In the genomic region with DNA sequence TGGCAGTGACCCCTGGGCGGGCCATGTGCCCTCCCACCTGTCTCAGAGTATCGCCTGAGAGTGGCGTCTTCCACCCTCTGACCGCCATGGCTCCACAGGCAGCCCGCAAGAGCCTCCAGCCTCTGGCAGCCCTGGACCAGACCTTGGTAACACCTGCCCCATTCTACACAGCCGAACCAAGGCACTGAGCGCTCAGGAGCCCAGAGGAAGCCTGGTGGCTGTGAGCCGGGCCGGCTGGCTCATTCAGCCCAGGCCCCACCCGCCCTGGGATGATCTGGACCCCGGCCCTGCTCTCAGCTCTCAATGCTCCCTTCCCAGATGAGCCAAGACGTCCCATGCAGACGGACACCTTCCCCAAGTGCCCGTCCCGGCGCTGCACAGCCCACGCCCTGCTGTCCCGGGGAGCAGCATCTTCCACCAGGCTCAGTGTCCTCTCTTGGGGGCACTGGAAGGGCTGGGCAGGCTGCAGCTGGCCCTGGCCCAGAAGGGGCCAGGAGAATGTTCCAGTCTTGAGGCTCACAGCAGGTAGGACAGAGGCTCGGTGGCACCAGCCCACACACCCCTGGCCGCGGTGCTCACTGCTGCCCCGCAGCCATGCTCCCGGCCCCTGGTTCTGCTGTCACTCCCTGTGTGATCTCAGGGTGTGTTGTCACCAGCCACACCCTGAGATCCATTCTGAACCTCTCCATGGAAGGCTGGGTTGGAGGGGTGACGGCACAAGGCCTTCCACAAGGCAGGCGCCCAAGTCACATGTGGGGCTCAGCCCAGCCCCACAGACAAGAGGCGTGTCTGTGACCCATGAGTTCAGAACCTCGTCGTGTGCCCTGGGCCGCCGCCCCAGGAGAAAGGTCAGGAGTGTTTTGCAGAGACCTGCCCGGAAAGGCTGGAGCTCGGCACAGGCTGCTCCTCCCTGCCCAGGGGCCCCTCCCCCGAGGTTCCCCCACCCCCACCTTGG, we compare ENCODE assay signal across 32 cellular contexts.
"Had no signal": no experiment of that assay in that cellular context is flagged by ENCODE, and none has a peak within 500 bp of the region (broad histone marks: within the 10 kb centered on the region; RNA-seq: fewer than 3 reads in every experiment).

No MANE protein-coding gene starts in this region.

- H3K9me3 ChIP-seq: ascending aorta, left lung, ovary, tibial artery had no signal

- H3K27me3 Mint-ChIP-seq: activated CD4-positive, alpha-beta memory T cell treated with anti-CD3 and anti-CD28 coated beads, Interleukin-2, amount 10 ng/mL, durations not matched to agents 7 days and 5 days; activated CD4-positive, alpha-beta T cell treated with anti-CD3 and anti-CD28 coated beads, Interleukin-2, amount 10 ng/mL, durations not matched to agents 24 days and 14 days; activated naive CD8-positive, alpha-beta T cell treated with anti-CD3 and anti-CD28 coated beads, Interleukin-2, amount 10 ng/mL, durations not matched to agents 7 days and 5 days; activated T-cell treated with anti-CD3 and anti-CD28 coated beads, Interleukin-2, amount 50 U/mL, for 24 hours; naive B cell; stimulated activated naive CD8-positive, alpha-beta T cell treated with anti-CD3 and anti-CD28 coated beads, Interleukin-15, amount 100 ng/mL, for 72 hours had no signal

- ATAC-seq: effector memory CD8-positive, alpha-beta T cell; left lung; sciatic nerve; stimulated activated effector memory CD8-positive, alpha-beta T cell treated with anti-CD3 and anti-CD28 coated beads, Interleukin-12 subunit alpha, Interleukin-12 subunit beta, amount 100 ng/mL, for 72 hours; stimulated activated naive CD8-positive, alpha-beta T cell treated with anti-CD3 and anti-CD28 coated beads, Interleukin-15, amount 100 ng/mL, for 72 hours had no signal

- H3K27me3 ChIP-seq: ascending aorta, cardiac muscle cell, dorsolateral prefrontal cortex, left lung, ovary, tibial artery had no signal

- H3K4me1 Mint-ChIP-seq: activated CD4-positive, alpha-beta memory T cell treated with anti-CD3 and anti-CD28 coated beads, Interleukin-2, amount 10 ng/mL, durations not matched to agents 7 days and 5 days; activated CD4-positive, alpha-beta T cell treated with anti-CD3 and anti-CD28 coated beads, Interleukin-2, amount 10 ng/mL, durations not matched to agents 24 days and 14 days; activated naive CD4-positive, alpha-beta T cell treated with anti-CD3 and anti-CD28 coated beads, Interleukin-2, amount 10 ng/mL, durations not matched to agents 7 days and 5 days; activated naive CD8-positive, alpha-beta T cell treated with anti-CD3 and anti-CD28 coated beads, Interleukin-2, amount 10 ng/mL, durations not matched to agents 7 days and 5 days; brain had no signal

- DNase-seq: activated CD4-positive, alpha-beta memory T cell treated with anti-CD3 and anti-CD28 coated beads, Interleukin-2, amount 10 ng/mL, durations not matched to agents 7 days and 5 days; activated CD4-positive, alpha-beta T cell treated with anti-CD3 and anti-CD28 coated beads, Interleukin-2, amount 10 ng/mL, durations not matched to agents 24 days and 14 days; activated CD4-positive, CD25-positive, alpha-beta regulatory T cell treated with anti-CD3 and anti-CD28 coated beads, Interleukin-2, amount 50 U/mL, for 72 hours; activated CD8-positive, alpha-beta memory T cell treated with anti-CD3 and anti-CD28 coated beads, Interleukin-2, amount 50 U/mL, for 48 hours; activated gamma-delta T cell; activated naive CD4-positive, alpha-beta T cell treated with anti-CD3 and anti-CD28 coated beads, Interleukin-2, amount 10 ng/mL, durations not matched to agents 7 days and 5 days; activated naive CD8-positive, alpha-beta T cell treated with anti-CD3 and anti-CD28 coated beads, Interleukin-2, amount 10 ng/mL, durations not matched to agents 7 days and 5 days; activated T-cell treated with anti-CD3 and anti-CD28 coated beads, Interleukin-2, amount 50 U/mL, for 24 hours; cerebellar nuclear complex; dorsolateral prefrontal cortex; effector memory CD8-positive, alpha-beta T cell; foreskin fibroblast; head of caudate nucleus; hippocampal formation; kidney; left lung; naive B cell; nephron progenitor cell; ovary; stimulated activated CD4-positive, alpha-beta T cell treated with anti-CD3 and anti-CD28 coated beads, Interleukin-4, amount 100 ng/mL, for 24 hours; stimulated activated naive CD8-positive, alpha-beta T cell treated with anti-CD3 and anti-CD28 coated beads, Interleukin-15, amount 100 ng/mL, for 72 hours; T-helper 2 cell; tibial artery had no signal

- H3K9me3 Mint-ChIP-seq: activated CD4-positive, alpha-beta memory T cell treated with anti-CD3 and anti-CD28 coated beads, Interleukin-2, amount 10 ng/mL, durations not matched to agents 7 days and 5 days; activated CD4-positive, alpha-beta T cell treated with anti-CD3 and anti-CD28 coated beads, Interleukin-2, amount 10 ng/mL, durations not matched to agents 24 days and 14 days; activated naive CD4-positive, alpha-beta T cell treated with anti-CD3 and anti-CD28 coated beads, Interleukin-2, amount 10 ng/mL, durations not matched to agents 7 days and 5 days; activated naive CD8-positive, alpha-beta T cell treated with anti-CD3 and anti-CD28 coated beads, Interleukin-2, amount 10 ng/mL, durations not matched to agents 7 days and 5 days; activated T-cell treated with anti-CD3 and anti-CD28 coated beads, Interleukin-2, amount 50 U/mL, for 24 hours; brain; effector memory CD8-positive, alpha-beta T cell; naive B cell; nephron progenitor cell; stimulated activated effector memory CD8-positive, alpha-beta T cell treated with anti-CD3 and anti-CD28 coated beads, Interleukin-12 subunit alpha, Interleukin-12 subunit beta, amount 100 ng/mL, for 72 hours; stimulated activated naive CD8-positive, alpha-beta T cell treated with anti-CD3 and anti-CD28 coated beads, Interleukin-15, amount 100 ng/mL, for 72 hours had no signal

- H3K36me3 Mint-ChIP-seq: activated naive CD4-positive, alpha-beta T cell treated with anti-CD3 and anti-CD28 coated beads, Interleukin-2, amount 10 ng/mL, durations not matched to agents 7 days and 5 days; activated naive CD8-positive, alpha-beta T cell treated with anti-CD3 and anti-CD28 coated beads, Interleukin-2, amount 10 ng/mL, durations not matched to agents 7 days and 5 days; brain; naive B cell; stimulated activated effector memory CD8-positive, alpha-beta T cell treated with anti-CD3 and anti-CD28 coated beads, Interleukin-12 subunit alpha, Interleukin-12 subunit beta, amount 100 ng/mL, for 72 hours had no signal

- H3K4me3 ChIP-seq: ascending aorta, cardiac muscle cell, coronary artery, dorsolateral prefrontal cortex, left lung, lung, ovary, skin epidermis, tibial artery had no signal

- H3K36me3 ChIP-seq: ascending aorta, cardiac muscle cell, left lung, ovary, tibial artery had no signal

- H3K4me3 Mint-ChIP-seq: activated CD4-positive, alpha-beta memory T cell treated with anti-CD3 and anti-CD28 coated beads, Interleukin-2, amount 10 ng/mL, durations not matched to agents 7 days and 5 days; activated CD4-positive, alpha-beta T cell treated with anti-CD3 and anti-CD28 coated beads, Interleukin-2, amount 10 ng/mL, durations not matched to agents 24 days and 14 days; activated naive CD4-positive, alpha-beta T cell treated with anti-CD3 and anti-CD28 coated beads, Interleukin-2, amount 10 ng/mL, durations not matched to agents 7 days and 5 days; activated naive CD8-positive, alpha-beta T cell treated with anti-CD3 and anti-CD28 coated beads, Interleukin-2, amount 10 ng/mL, durations not matched to agents 7 days and 5 days; activated T-cell treated with anti-CD3 and anti-CD28 coated beads, Interleukin-2, amount 50 U/mL, for 24 hours; brain; effector memory CD8-positive, alpha-beta T cell; naive B cell; nephron progenitor cell; stimulated activated effector memory CD8-positive, alpha-beta T cell treated with anti-CD3 and anti-CD28 coated beads, Interleukin-12 subunit alpha, Interleukin-12 subunit beta, amount 100 ng/mL, for 72 hours; stimulated activated naive CD8-positive, alpha-beta T cell treated with anti-CD3 and anti-CD28 coated beads, Interleukin-15, amount 100 ng/mL, for 72 hours had no signal

- H3K27ac Mint-ChIP-seq: activated CD4-positive, alpha-beta memory T cell treated with anti-CD3 and anti-CD28 coated beads, Interleukin-2, amount 10 ng/mL, durations not matched to agents 7 days and 5 days; activated CD4-positive, alpha-beta T cell treated with anti-CD3 and anti-CD28 coated beads, Interleukin-2, amount 10 ng/mL, durations not matched to agents 24 days and 14 days; activated naive CD4-positive, alpha-beta T cell treated with anti-CD3 and anti-CD28 coated beads, Interleukin-2, amount 10 ng/mL, durations not matched to agents 7 days and 5 days; activated naive CD8-positive, alpha-beta T cell treated with anti-CD3 and anti-CD28 coated beads, Interleukin-2, amount 10 ng/mL, durations not matched to agents 7 days and 5 days; activated T-cell treated with anti-CD3 and anti-CD28 coated beads, Interleukin-2, amount 50 U/mL, for 24 hours; brain; effector memory CD8-positive, alpha-beta T cell; naive B cell; nephron progenitor cell; progenitor cell of endocrine pancreas had no signal

- H3K27ac ChIP-seq: ascending aorta, cardiac muscle cell, coronary artery, dorsolateral prefrontal cortex, left lung, ovary, tibial artery had no signal
